Comparison of ENCODE assay signal across 21 cellular contexts in the genomic region with DNA sequence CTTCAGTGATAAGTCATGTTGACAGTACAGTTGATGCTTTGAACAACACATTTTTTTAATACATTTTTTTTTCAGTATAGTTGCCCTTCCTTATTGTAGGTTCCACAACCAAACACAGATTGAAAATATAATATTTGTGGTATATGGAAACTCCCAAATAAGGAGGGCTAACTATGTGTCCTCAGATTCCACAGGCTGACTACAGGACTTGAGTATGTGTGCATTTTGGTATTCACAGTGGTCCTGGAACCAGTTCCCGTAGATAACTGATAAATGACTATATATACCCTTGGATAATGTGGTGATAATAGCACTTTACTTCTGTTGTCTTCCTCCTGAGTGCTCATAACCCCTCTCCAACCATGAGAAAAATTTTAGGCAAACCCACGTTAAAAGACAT.
DNase-seq lines count a peak whose midpoint lies in the region; ATAC-seq, FAIRE-seq and TF ChIP-seq lines count a peak whose summit lies in the region.
"Had no signal": no experiment of that assay in that cellular context is flagged by ENCODE, and none has a peak within 500 bp of the region (broad histone marks: within the 10 kb centered on the region; RNA-seq: fewer than 3 reads in every experiment).

No MANE protein-coding gene starts in this region.

- H3K4me1 ChIP-seq in IMR-90 (ENCODE audit: control insufficient read depth, insufficient read depth, low read length) (peaks cover 5% of the 10 kb centered on the region), K562 (replicated peaks in 1 of 2; ENCODE audit: control insufficient read depth in 2 of 2, insufficient read depth in 2 of 2, low read length in 2 of 2) (no peaks in the 10 kb centered on the region)
- H3K4me1 ChIP-seq: BE2C; BLaER1 treated with 17β-estradiol and CSF1 and Interleukin-3, amounts not matched to agents 10 nM and 100 nM had no signal

- H3K14ac ChIP-seq in IMR-90 (replicated peaks; ENCODE audit: low read depth, low read length) = peak overlapping the region; percentile 55; the same call in 1 of the 2 replicates

- no peak overlapping the region for H4K91ac ChIP-seq in IMR-90 (ENCODE audit: insufficient read depth, low read depth, low read length)

- BruUV-seq in IMR-90 (replicated peaks; lab: Mats Ljungman, UMichigan) (no TSS peak), K562 (replicated peaks; lab: Mats Ljungman, UMichigan) (no TSS peak)

- H3K79me1 ChIP-seq in IMR-90 (ENCODE audit: low read depth in 1 of 2, low read length in 2 of 2) = peaks cover 0 to 3% of the 10 kb centered on the region in 2 experiments; a peak in 2 of 4 replicates

- in situ Hi-C loops in IMR-90 (cut with MboI; ENCODE audit: low sequenced_read_pairs) = no loop called here
- in situ Hi-C loops in K562 (cut with MboI) = no loop called here

- H4K5ac ChIP-seq in IMR-90 (ENCODE audit: low read depth, low read length) = peak overlapping the region; percentile 26; the same call in 1 of the 2 replicates

- H3K9me3 ChIP-seq in IMR-90 (ENCODE audit: control insufficient read depth, insufficient read depth, low read length) (no peaks in the 10 kb centered on the region), K562 (replicated peaks; ENCODE audit: control insufficient read depth, insufficient read depth, low read depth, low read length) (no peaks in the 10 kb centered on the region)
- H3K9me3 ChIP-seq: BE2C; BLaER1 treated with 17β-estradiol and CSF1 and Interleukin-3, amounts not matched to agents 10 nM and 100 nM had no signal

- intact Hi-C loops in IMR-90 (cut with micrococcal nuclease) (no loop called here), K562 (cut with micrococcal nuclease) (no loop called here), sciatic nerve (cut with DNase I) (no loop called here)

- H2AK5ac ChIP-seq in IMR-90 (ENCODE audit: low read depth, low read length) = peak overlapping the region; percentile 51; the same call in 1 of the 2 replicates

- peak overlapping the region; percentile 65; the same call in 1 of the 2 replicates for H3K18ac ChIP-seq in IMR-90 (ENCODE audit: low read depth, low read length)

- H3K4me2 ChIP-seq in IMR-90 (ENCODE audit: low read depth, low read length) (no peak overlapping the region; the same call in 1 of the 2 replicates), K562 (ENCODE audit: insufficient read depth, low read length) (no peak overlapping the region)
- H3K4me2 ChIP-seq: BLaER1 treated with 17β-estradiol and CSF1 and Interleukin-3, amounts not matched to agents 10 nM and 100 nM; GM23338 had no signal

- peak overlapping the region; percentile 66; the same call in 1 of the 2 replicates for H3K4ac ChIP-seq in IMR-90 (ENCODE audit: low read depth, low read length)

- CTCF ChIA-PET in IMR-90 (lab: Yijun Ruan, JAX) (no interaction called here), K562 (lab: Yijun Ruan, JAX; ENCODE audit: low intra/inter-chr PET ratio) (no interaction called here)

- no peak overlapping the region for H2BK15ac ChIP-seq in IMR-90 (ENCODE audit: low read depth, low read length)

- no peak overlapping the region for H3K56ac ChIP-seq in IMR-90 (ENCODE audit: extremely low read depth, insufficient read depth, low read length)

- peak overlapping the region; percentile 34; the same call in 1 of the 2 replicates for H2BK20ac ChIP-seq in IMR-90 (ENCODE audit: low read depth, low read length)

- H3K23ac ChIP-seq in IMR-90 (ENCODE audit: low read depth, low read length) = peak overlapping the region; percentile 72; the same call in 1 of the 2 replicates

- TF ChIP-seq EP300 in K562 (IDR thresholded peaks at IDR 0.05; ENCODE audit: low read length) = no peak

- POLR2A ChIA-PET in IMR-90 (lab: Charles Lee; ENCODE audit: unreplicated experiment) (no interaction called here), K562 (lab: Yijun Ruan, JAX) (no interaction called here)

- H3K27ac ChIP-seq in IMR-90 (ENCODE audit: insufficient read depth, low read length) = no peak overlapping the region
- H3K27ac ChIP-seq in K562 (ENCODE audit: extremely low read depth, low read depth, low read length) = no peak overlapping the region
- H3K27ac ChIP-seq: BLaER1 treated with 17β-estradiol and CSF1 and Interleukin-3, amounts not matched to agents 10 nM and 100 nM had no signal

- TF ChIP-seq POLR2A in IMR-90 (IDR thresholded peaks at IDR 0.05; ENCODE audit: low read depth, low read length) (no peak), K562 (conservative IDR thresholded peaks at IDR 0.05) (no peak)

- TF ChIP-seq CTCF in AG10803 (conservative IDR thresholded peaks at IDR 0.05; ENCODE audit: low read length) = no peak
- no peak for TF ChIP-seq CTCF in IMR-90 (conservative IDR thresholded peaks at IDR 0.05; ENCODE audit: low read depth, low read length)
- no peak for TF ChIP-seq CTCF in K562 (IDR thresholded peaks at IDR 0.05 in 2 of 3, conservative IDR thresholded peaks at IDR 0.05 in 1 of 3; ENCODE audit: insufficient read depth in 2 of 3, low read depth in 1 of 3, low read length in 3 of 3)
- TF ChIP-seq CTCF in GM10266 (IDR thresholded peaks at IDR 0.05; ENCODE audit: control insufficient read depth, insufficient read depth, low read depth, missing control alignments) = no peak

- no peaks in the 10 kb centered on the region for H4K20me1 ChIP-seq in IMR-90 (ENCODE audit: insufficient read depth, low read length)
- H4K20me1 ChIP-seq in K562 (replicated peaks; ENCODE audit: control insufficient read depth, insufficient read depth, low read length) = no peaks in the 10 kb centered on the region
- H4K20me1 ChIP-seq: BLaER1 treated with 17β-estradiol and CSF1 and Interleukin-3, amounts not matched to agents 10 nM and 100 nM had no signal

- H2AFZ ChIP-seq in IMR-90 (replicated peaks; ENCODE audit: low read length, poor library complexity) = no peak overlapping the region
- H2AFZ ChIP-seq in K562 (ENCODE audit: low read depth, low read length) = no peak overlapping the region
- H2AFZ ChIP-seq: GM23338 had no signal

- H3K9me1 ChIP-seq in IMR-90 (ENCODE audit: insufficient read depth, low read length) (peaks cover 8% of the 10 kb centered on the region), K562 (ENCODE audit: control insufficient read depth, insufficient read depth, low read length) (no peaks in the 10 kb centered on the region)

- no peak overlapping the region for H3K4me3 ChIP-seq in AG10803 (ENCODE audit: low read length)
- no peak overlapping the region for H3K4me3 ChIP-seq in IMR-90 (ENCODE audit: insufficient read depth, low read depth, low read length)
- H3K4me3 ChIP-seq in K562 = no peak overlapping the region
- H3K4me3 ChIP-seq: BLaER1 treated with 17β-estradiol and CSF1 and Interleukin-3, amounts not matched to agents 10 nM and 100 nM; GM12878; GM23338 had no signal

- TF ChIP-seq RAD21 in IMR-90 (IDR thresholded peaks at IDR 0.05; ENCODE audit: low read length) (no peak), K562 (CRISPR knock-in tag; conservative IDR thresholded peaks at IDR 0.05 in 1 of 2, IDR thresholded peaks at IDR 0.05 in 1 of 2) (no peak)

- DNase-seq in AG10803 (ENCODE audit: low read depth) = peak; percentile 26
- DNase-seq in IMR-90 = peak; percentile 62
- no peak for DNase-seq in K562 (ENCODE audit: extremely low read depth in 1 of 4, low spot score in 3 of 4)
- DNase-seq in sciatic nerve (ENCODE audit: low spot score) = no peak
- no peak for DNase-seq in GM10266 (ENCODE audit: extremely low spot score)
- DNase-seq: AML-193; BE2C; CD4-positive, alpha-beta T cell; CD8-positive, alpha-beta memory T cell; DMS 273 treated with DMSO at 0.1 percent for 48 hours; DMS79; H9 had no signal

- no peaks in the 10 kb centered on the region; the same call in 2 of the 3 replicates for H3K79me2 ChIP-seq in K562 (ENCODE audit: control insufficient read depth, insufficient read depth, low read length)

- H2AK9ac ChIP-seq in IMR-90 (replicated peaks; ENCODE audit: low read depth, low read length, poor library complexity) = no peak overlapping the region

- no CpG with 5 or more reads among the region's 2 CpGs for WGBS in IMR-90 (ENCODE audit: extremely low coverage in 2 of 2, insufficient read length in 1 of 2), 2 experiments
- WGBS in K562 (ENCODE audit: insufficient coverage, low coverage, missing lambda C conversion rate) = 75% methylated on average over 2 of the region's 2 CpGs

- dilution Hi-C loops in IMR-90 (cut with HindIII; ENCODE audit: low sequenced_read_pairs, unreplicated experiment) = no loop called here

- FAIRE-seq in K562 (lab: Jason Lieb, UNC) = peak; percentile 19
- FAIRE-seq: D721Med, G401.6, GM12878, GM18507 had no signal

- peak; percentile 65 for ATAC-seq in IMR-90 (ENCODE audit: low read depth)
- no peak for ATAC-seq in K562
- no peak for ATAC-seq in sciatic nerve
- ATAC-seq in GM21423 (IDR thresholded peaks at IDR 0.05; ENCODE audit: unreplicated experiment) = no peak
- ATAC-seq in GM18498 (IDR thresholded peaks at IDR 0.05; ENCODE audit: unreplicated experiment) = no peak
- ATAC-seq: GM12878, HCT116 had no signal

- peak overlapping the region in 1 of 2 experiments; percentile 37; a peak in 2 of 4 replicates for H4K8ac ChIP-seq in IMR-90 (ENCODE audit: low read depth in 2 of 2, low read length in 2 of 2)

- peak overlapping the region; percentile 32 for H2BK5ac ChIP-seq in IMR-90 (ENCODE audit: low read depth, low read length, poor library complexity, severe bottlenecking)

- H3K9ac ChIP-seq in IMR-90 (ENCODE audit: low read depth, low read length) (no peak overlapping the region), K562 (ENCODE audit: insufficient read depth in 1 of 2, low read depth in 2 of 2, low read length in 2 of 2) (no peak overlapping the region)
- H3K9ac ChIP-seq: BLaER1 treated with 17β-estradiol and CSF1 and Interleukin-3, amounts not matched to agents 10 nM and 100 nM had no signal

- peak overlapping the region; percentile 66; the same call in 1 of the 2 replicates for H2BK120ac ChIP-seq in IMR-90 (ENCODE audit: low read depth, low read length)

- H3K36me3 ChIP-seq in IMR-90 (ENCODE audit: control insufficient read depth, insufficient read depth, low read length) = no peaks in the 10 kb centered on the region
- H3K36me3 ChIP-seq in K562 (ENCODE audit: control insufficient read depth, insufficient read depth, low read length) = peaks cover 15% of the 10 kb centered on the region
- H3K36me3 ChIP-seq: BE2C had no signal

- H3K27me3 ChIP-seq in IMR-90 (ENCODE audit: control insufficient read depth, insufficient read depth, low read length) = no peaks in the 10 kb centered on the region
- no peaks in the 10 kb centered on the region for H3K27me3 ChIP-seq in K562 (ENCODE audit: control insufficient read depth in 2 of 2, insufficient read depth in 2 of 2, low read length in 2 of 2)
- H3K27me3 ChIP-seq: BE2C; BLaER1 treated with 17β-estradiol and CSF1 and Interleukin-3, amounts not matched to agents 10 nM and 100 nM had no signal

TF ChIP-seq in K562, 482 proteins besides CTCF, POLR2A, EP300 and RAD21:
- no peak for TF ChIP-seq DMBX1 (CRISPR knock-in tag; IDR thresholded peaks at IDR 0.05; ENCODE audit: borderline replicate concordance)
TF ChIP-seq in K562: peak in this region for 0.

Comparison
In these comparisons a context has a peak if more than half of its experiments do, and no peak if none do; other contexts are left out.
1. DNase-seq: peak in AG10803 (single experiment) and IMR-90 (single experiment); none in K562 (0 of 4), sciatic nerve (single experiment) and GM10266 (single experiment).